Comparison of ENCODE assay signal across 8 cellular contexts in the genomic region with DNA sequence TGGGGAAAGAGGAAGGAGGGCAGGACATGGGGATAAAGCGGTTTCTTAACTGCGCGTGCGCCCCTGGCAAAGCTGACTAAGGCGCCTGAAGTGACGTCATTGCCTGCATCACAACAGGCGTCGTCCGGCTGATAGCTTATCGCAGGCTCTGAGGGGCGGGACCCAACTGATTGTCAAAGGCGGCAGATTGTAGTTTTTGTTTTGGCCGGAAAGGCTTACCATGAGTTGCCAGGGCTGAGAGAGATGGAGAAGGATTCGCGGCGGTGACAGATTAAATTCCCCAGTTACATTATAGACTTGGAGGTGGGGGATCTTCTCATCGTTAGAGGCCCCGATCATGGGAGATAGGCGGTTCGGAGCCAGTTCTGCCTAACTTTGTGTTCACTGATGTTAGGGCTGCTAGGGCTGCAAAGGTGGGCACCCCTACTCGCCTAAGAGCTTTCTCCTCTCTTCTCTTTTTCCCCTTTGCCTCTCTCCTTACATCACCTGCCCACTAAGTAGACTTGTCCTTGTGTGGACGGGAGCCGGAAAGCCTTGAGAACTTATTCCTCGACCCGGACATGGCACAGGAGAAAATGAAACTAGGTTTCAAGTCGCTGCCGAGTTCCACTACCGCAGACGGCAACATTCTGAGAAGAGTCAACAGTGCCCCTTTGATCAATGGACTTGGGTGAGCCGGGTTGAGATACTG. TPM values are rescaled to one million over a fixed set of nuclear protein-coding genes. Genes with fewer than 3 reads are reported as not detected.
DNase-seq lines count a peak whose midpoint lies in the region; ATAC-seq and TF ChIP-seq lines count a peak whose summit lies in the region.

No MANE protein-coding gene starts in this region.

- peaks cover 12% of the 10 kb centered on the region for H3K36me3 Mint-ChIP-seq in dendritic cell treated with granulocyte-macrophage colony-stimulating factor and Interleukin-4, amounts not matched to agents 40 ng/mL and 50 ng/mL, for 4 days (ENCODE audit: low read depth)

- no peaks in the 10 kb centered on the region for H3K9me3 Mint-ChIP-seq in dendritic cell treated with granulocyte-macrophage colony-stimulating factor and Interleukin-4, amounts not matched to agents 40 ng/mL and 50 ng/mL, for 4 days

- no peaks in the 10 kb centered on the region for H3K9me3 ChIP-seq in left lung

- H3K27me3 ChIP-seq in left lung: no peaks in the 10 kb centered on the region

- H3K36me3 ChIP-seq in left lung: no peaks in the 10 kb centered on the region

- no peaks in the 10 kb centered on the region for H3K4me1 ChIP-seq in left lung

- peaks cover 12% of the 10 kb centered on the region for H3K4me1 Mint-ChIP-seq in dendritic cell treated with granulocyte-macrophage colony-stimulating factor and Interleukin-4, amounts not matched to agents 40 ng/mL and 50 ng/mL, for 4 days (ENCODE audit: low read depth)

- DNase-seq in NCI-H526 treated with DMSO at 0.1 percent for 48 hours (lab: John Stamatoyannopoulos, UW): peak; percentile 82
- DNase-seq in activated CD4-positive, alpha-beta T cell treated with anti-CD3 and anti-CD28 coated beads, Interleukin-2, amount 50 U/mL, for 1 hour: peak; percentile 85
- peak; percentile 91 to 93 for DNase-seq in left lung
- peak; percentile 82 for DNase-seq in stimulated activated CD4-positive, alpha-beta T cell treated with anti-CD3 and anti-CD28 coated beads, Interleukin-2, amount 100 ng/mL, for 4 hours (ENCODE audit: low read depth)

- peak overlapping the region; percentile 38 to 58 for H3K4me3 ChIP-seq in left lung

- intact Hi-C loops in dendritic cell treated with granulocyte-macrophage colony-stimulating factor and Interleukin-4, amounts not matched to agents 40 ng/mL and 50 ng/mL, for 4 days (cut with micrococcal nuclease): no loop called here
- intact Hi-C loops in left lung (cut with DNase I): no loop called here

- H3K4me3 Mint-ChIP-seq in dendritic cell treated with granulocyte-macrophage colony-stimulating factor and Interleukin-4, amounts not matched to agents 40 ng/mL and 50 ng/mL, for 4 days: peak overlapping the region; percentile 85

- peak overlapping the region; percentile 90 for H3K27ac Mint-ChIP-seq in dendritic cell treated with granulocyte-macrophage colony-stimulating factor and Interleukin-4, amounts not matched to agents 40 ng/mL and 50 ng/mL, for 4 days

- TF ChIP-seq CTCF in C4-2B (conservative IDR thresholded peaks at IDR 0.05) (no peak), left lung (IDR thresholded peaks at IDR 0.05) (no peak)

- ATAC-seq in GM19372 (IDR thresholded peaks at IDR 0.05; ENCODE audit: low read depth, unreplicated experiment) (peak; percentile 87), HG03521 (IDR thresholded peaks at IDR 0.05; ENCODE audit: unreplicated experiment) (peak; percentile 78), left lung (peak; percentile 96)

- peak overlapping the region; percentile 56 for H3K27ac ChIP-seq in C4-2B
- peak overlapping the region; percentile 82 to 88 for H3K27ac ChIP-seq in left lung

- H3K27me3 Mint-ChIP-seq in dendritic cell treated with granulocyte-macrophage colony-stimulating factor and Interleukin-4, amounts not matched to agents 40 ng/mL and 50 ng/mL, for 4 days: no peaks in the 10 kb centered on the region

RNA-seq across cellular contexts. Expression of gene PABIR2, which starts 10.2 kb away (rescaled TPM):
- total RNA-seq in left lung: 10 to 100 TPM; 17.0 to 20.6 TPM

Comparison
In these comparisons a context has a peak if more than half of its experiments do, and no peak if none do; other contexts are left out.
1. Peak in every context shown above with its lines: DNase-seq, ATAC-seq, H3K4me3 ChIP-seq and H3K27ac ChIP-seq.